25 cellular contexts compared by ENCODE assay signal in genomic region chr7:120877706-120878105, GRCh38. TPM values are rescaled to one million over a fixed set of nuclear protein-coding genes. Genes with fewer than 3 reads are reported as not detected.
"Had no signal": no experiment of that assay in that cellular context is flagged by ENCODE, and none has a peak within 500 bp of the region (broad histone marks: within the 10 kb centered on the region; RNA-seq: fewer than 3 reads in every experiment).

No MANE protein-coding gene starts in this region.

- H3K4me1 Mint-ChIP-seq: activated T-helper 17 cell treated with anti-CD3 and anti-CD28 coated beads, Interleukin-2, amount 50 U/mL, for 72 hours; central memory CD8-positive, alpha-beta T cell; stimulated activated naive B cell treated with anti-CD40 and anti-IgM and Interleukin-4, amounts not matched to agents 10 μg/mL and 1 μg/mL and 100 μg/mL, for 72 hours had no signal

- H3K36me3 ChIP-seq: adrenal gland, ascending aorta, heart right ventricle, sigmoid colon, transverse colon, uterus had no signal

- DNase-seq: activated CD4-positive, alpha-beta T cell treated with anti-CD3 and anti-CD28 coated beads for 1 hour; activated CD4-positive, alpha-beta T cell treated with anti-CD3 and anti-CD28 coated beads, Interleukin-2, amount 50 U/mL, for 4 hours; activated CD8-positive, alpha-beta memory T cell treated with anti-CD3 and anti-CD28 coated beads for 24 hours; activated CD8-positive, alpha-beta memory T cell treated with anti-CD3 and anti-CD28 coated beads, Interleukin-2, amount 50 U/mL, for 4 hours; activated T-cell treated with anti-CD3 and anti-CD28 coated beads, Interleukin-2, amount 50 U/mL, for 24 hours; adrenal gland; effector memory CD4-positive, alpha-beta T cell; heart right ventricle; islet precursor cell; left cardiac atrium; nephron progenitor cell; nucleus accumbens; retina; sigmoid colon; stimulated activated CD4-positive, alpha-beta T cell treated with anti-CD3 and anti-CD28 coated beads, Interleukin-2, amount 100 ng/mL, for 48 hours; stimulated activated CD8-positive, alpha-beta memory T cell treated with anti-CD3 and anti-CD28 coated beads, Interleukin-4, amount 100 ng/mL, for 48 hours; stimulated activated naive B cell treated with anti-CD40 and anti-IgM and Interleukin-4, amounts not matched to agents 10 μg/mL and 1 μg/mL and 100 μg/mL, for 72 hours; T-helper 9 cell; transverse colon; uterus had no signal

- H3K36me3 Mint-ChIP-seq: activated naive CD4-positive, alpha-beta T cell treated with anti-CD3 and anti-CD28 coated beads, Interleukin-2, amount 50 U/mL, for 72 hours; stimulated activated naive B cell treated with anti-CD40 and anti-IgM and Interleukin-4, amounts not matched to agents 10 μg/mL and 1 μg/mL and 100 μg/mL, for 72 hours had no signal

- FAIRE-seq: colon had no signal

- H3K27ac ChIP-seq: adrenal gland, ascending aorta, heart right ventricle, sigmoid colon, transverse colon, uterus had no signal

- H3K27ac Mint-ChIP-seq: activated naive CD4-positive, alpha-beta T cell treated with anti-CD3 and anti-CD28 coated beads, Interleukin-2, amount 50 U/mL, for 72 hours; activated T-cell treated with anti-CD3 and anti-CD28 coated beads, Interleukin-2, amount 50 U/mL, for 24 hours; activated T-helper 17 cell treated with anti-CD3 and anti-CD28 coated beads, Interleukin-2, amount 50 U/mL, for 72 hours; nephron progenitor cell; stimulated activated naive B cell treated with anti-CD40 and anti-IgM and Interleukin-4, amounts not matched to agents 10 μg/mL and 1 μg/mL and 100 μg/mL, for 72 hours had no signal

- H3K4me3 ChIP-seq: adrenal gland, ascending aorta, heart right ventricle, sigmoid colon, transverse colon, uterus had no signal

- H3K9me3 Mint-ChIP-seq: activated naive CD4-positive, alpha-beta T cell treated with anti-CD3 and anti-CD28 coated beads, Interleukin-2, amount 50 U/mL, for 72 hours; activated T-cell treated with anti-CD3 and anti-CD28 coated beads, Interleukin-2, amount 50 U/mL, for 24 hours; activated T-helper 17 cell treated with anti-CD3 and anti-CD28 coated beads, Interleukin-2, amount 50 U/mL, for 72 hours; central memory CD8-positive, alpha-beta T cell; nephron progenitor cell; stimulated activated naive B cell treated with anti-CD40 and anti-IgM and Interleukin-4, amounts not matched to agents 10 μg/mL and 1 μg/mL and 100 μg/mL, for 72 hours had no signal

- H3K4me1 ChIP-seq: adrenal gland, ascending aorta, heart right ventricle, sigmoid colon, transverse colon, uterus had no signal

- H3K27me3 ChIP-seq: adrenal gland, ascending aorta, heart right ventricle, sigmoid colon, transverse colon, uterus had no signal

- H3K4me3 Mint-ChIP-seq: activated T-cell treated with anti-CD3 and anti-CD28 coated beads, Interleukin-2, amount 50 U/mL, for 24 hours; activated T-helper 17 cell treated with anti-CD3 and anti-CD28 coated beads, Interleukin-2, amount 50 U/mL, for 72 hours; central memory CD8-positive, alpha-beta T cell; nephron progenitor cell; stimulated activated naive B cell treated with anti-CD40 and anti-IgM and Interleukin-4, amounts not matched to agents 10 μg/mL and 1 μg/mL and 100 μg/mL, for 72 hours had no signal

- H3K9me3 ChIP-seq: adrenal gland, ascending aorta, heart right ventricle, sigmoid colon, transverse colon, uterus had no signal

RNA-seq across cellular contexts. Expression of gene TSPAN12, which starts 19.8 kb away (rescaled TPM):
- total RNA-seq: activated naive CD4-positive, alpha-beta T cell treated with anti-CD3 and anti-CD28 coated beads, Interleukin-2, amount 50 U/mL, for 72 hours; activated T-helper 17 cell treated with anti-CD3 and anti-CD28 coated beads, Interleukin-2, amount 50 U/mL, for 72 hours had no signal
